ENCODE assay signal across 19 cellular contexts in the genomic region with DNA sequence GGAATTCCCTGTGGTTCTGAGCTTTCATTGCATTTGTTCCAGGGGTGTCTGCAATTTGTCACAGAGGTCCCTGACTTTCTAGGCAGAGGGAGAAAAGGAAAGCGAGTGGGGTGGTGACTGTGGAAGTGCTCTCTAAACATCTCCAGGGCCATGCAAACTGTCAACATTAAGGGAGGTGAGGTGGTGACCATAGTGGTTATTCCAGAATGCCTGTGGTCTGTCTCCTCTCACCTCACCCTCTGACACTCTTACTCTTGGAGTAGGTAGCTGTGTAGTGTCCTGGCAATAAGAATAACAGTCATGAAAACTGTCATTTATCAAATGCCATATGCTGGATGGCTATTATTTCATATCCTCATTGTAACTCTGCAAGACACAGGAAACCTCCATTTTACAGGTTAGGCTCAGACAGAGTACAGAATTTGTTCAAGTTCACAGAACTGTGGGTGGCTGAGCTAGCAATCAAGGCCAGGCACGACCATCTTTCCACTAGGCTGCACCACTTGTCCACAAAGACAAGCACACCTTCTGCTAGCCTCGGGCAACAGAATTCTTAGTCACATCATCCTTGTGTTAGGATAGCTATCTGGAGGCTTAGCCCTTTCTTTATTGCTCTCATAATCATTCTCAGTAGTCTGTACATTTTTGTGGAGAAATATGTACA.
DNase-seq lines count a peak whose midpoint lies in the region; ATAC-seq, FAIRE-seq and TF ChIP-seq lines count a peak whose summit lies in the region.
"Had no signal": no experiment of that assay in that cellular context is flagged by ENCODE, and none has a peak within 500 bp of the region (broad histone marks: within the 10 kb centered on the region; RNA-seq: fewer than 3 reads in every experiment).

No MANE protein-coding gene starts in this region.

- H3K27me3 Mint-ChIP-seq in activated naive CD8-positive, alpha-beta T cell treated with anti-CD3 and anti-CD28 coated beads, Interleukin-2, amount 50 U/mL, for 24 hours, result no peaks in the 10 kb centered on the region

- no peak overlapping the region for H3K27ac Mint-ChIP-seq in activated naive CD8-positive, alpha-beta T cell treated with anti-CD3 and anti-CD28 coated beads, Interleukin-2, amount 50 U/mL, for 24 hours
- H3K27ac Mint-ChIP-seq: activated naive CD8-positive, alpha-beta T cell treated with anti-CD3 and anti-CD28 coated beads, Interleukin-2, amount 10 ng/mL, durations not matched to agents 7 days and 5 days; GM23338 had no signal

- H3K9me3 Mint-ChIP-seq in activated naive CD8-positive, alpha-beta T cell treated with anti-CD3 and anti-CD28 coated beads, Interleukin-2, amount 50 U/mL, for 24 hours, result no peaks in the 10 kb centered on the region
- H3K9me3 Mint-ChIP-seq: CD8-positive, alpha-beta memory T cell; central memory CD8-positive, alpha-beta T cell; GM23338 had no signal

- H3K4me3 ChIP-seq in heart left ventricle (no peak overlapping the region), right cardiac atrium (ENCODE audit: low read length) (no peak overlapping the region)
- H3K4me3 ChIP-seq: GM23338, sigmoid colon, transverse colon had no signal

- H3K36me3 ChIP-seq in heart left ventricle, result no peaks in the 10 kb centered on the region
- H3K36me3 ChIP-seq: sigmoid colon, transverse colon had no signal

- H3K27ac ChIP-seq in heart left ventricle (no peak overlapping the region), right cardiac atrium (ENCODE audit: low read length) (no peak overlapping the region)
- H3K27ac ChIP-seq: sigmoid colon, transverse colon had no signal

- ATAC-seq in heart left ventricle (peak; percentile 67 to 83 (median 80)), right cardiac atrium (no peak)
- peak; percentile 38 for ATAC-seq in activated naive CD8-positive, alpha-beta T cell treated with anti-CD3 and anti-CD28 coated beads, Interleukin-2, amount 50 U/mL, for 24 hours
- ATAC-seq: GM23338 had no signal

- DNase-seq in heart left ventricle (no peak), right cardiac atrium (no peak), HTR-8/SVneo (ENCODE audit: insufficient read length, low spot score) (no peak), urothelium cell line (ENCODE audit: low spot score) (no peak), T-helper 2 cell (no peak), NCI-H2227 (lab: John Stamatoyannopoulos, UW; ENCODE audit: unreplicated experiment) (no peak), GM03348 (ENCODE audit: low spot score) (no peak)
- no peak for DNase-seq in activated naive CD8-positive, alpha-beta T cell treated with anti-CD3 and anti-CD28 coated beads, Interleukin-2, amount 50 U/mL, for 24 hours
- DNase-seq: activated CD4-positive, CD25-positive, alpha-beta regulatory T cell; activated naive CD8-positive, alpha-beta T cell treated with anti-CD3 and anti-CD28 coated beads, Interleukin-2, amount 10 ng/mL, durations not matched to agents 7 days and 5 days; EL; NCI-H1092 treated with DMSO at 0.1 percent for 48 hours; OCI-M1; sigmoid colon; transverse colon had no signal

- FAIRE-seq in HTR-8/SVneo (lab: Jason Lieb, UNC) (peak; percentile 28), urothelium cell line (lab: Jason Lieb, UNC) (peak; percentile 27)
- FAIRE-seq: frontal cortex had no signal

- no peaks in the 10 kb centered on the region for H3K36me3 Mint-ChIP-seq in activated naive CD8-positive, alpha-beta T cell treated with anti-CD3 and anti-CD28 coated beads, Interleukin-2, amount 50 U/mL, for 24 hours (ENCODE audit: low read depth)
- H3K36me3 Mint-ChIP-seq: activated naive CD8-positive, alpha-beta T cell treated with anti-CD3 and anti-CD28 coated beads, Interleukin-2, amount 10 ng/mL, durations not matched to agents 7 days and 5 days had no signal

- intact Hi-C loops in heart left ventricle (cut with DNase I), result no loop called here
- intact Hi-C loops in right cardiac atrium (cut with DNase I), result no loop called here

- H3K4me1 Mint-ChIP-seq in activated naive CD8-positive, alpha-beta T cell treated with anti-CD3 and anti-CD28 coated beads, Interleukin-2, amount 50 U/mL, for 24 hours, result peaks cover 17% of the 10 kb centered on the region
- H3K4me1 Mint-ChIP-seq: GM23338 had no signal

- peaks cover 0 to 7% (median 0%) of the 10 kb centered on the region in 12 donors for H3K4me1 ChIP-seq in heart left ventricle
- H3K4me1 ChIP-seq in right cardiac atrium (ENCODE audit: control insufficient read depth, insufficient read depth, low read length), result no peaks in the 10 kb centered on the region
- H3K4me1 ChIP-seq: sigmoid colon, transverse colon had no signal

- H3K9me3 ChIP-seq in heart left ventricle (no peaks in the 10 kb centered on the region), right cardiac atrium (ENCODE audit: control insufficient read depth, low read length) (no peaks in the 10 kb centered on the region)
- H3K9me3 ChIP-seq: sigmoid colon, transverse colon had no signal

- 51 to 65% (median 59%) methylated on average over 3 of the region's 3 CpGs for WGBS in heart left ventricle, 4 donors
- 70% methylated on average over 3 of the region's 3 CpGs for WGBS in right cardiac atrium

- H3K27me3 ChIP-seq in heart left ventricle, result no peaks in the 10 kb centered on the region
- no peaks in the 10 kb centered on the region for H3K27me3 ChIP-seq in right cardiac atrium (ENCODE audit: control insufficient read depth, insufficient read depth)
- H3K27me3 ChIP-seq: sigmoid colon had no signal

- no peak for TF ChIP-seq CTCF in heart left ventricle (IDR thresholded peaks at IDR 0.05)

- TF ChIP-seq POLR2A in heart left ventricle (IDR thresholded peaks at IDR 0.05), result no peak

- H3K4me3 Mint-ChIP-seq in activated naive CD8-positive, alpha-beta T cell treated with anti-CD3 and anti-CD28 coated beads, Interleukin-2, amount 50 U/mL, for 24 hours, result no peak overlapping the region
- H3K4me3 Mint-ChIP-seq: activated naive CD8-positive, alpha-beta T cell treated with anti-CD3 and anti-CD28 coated beads, Interleukin-2, amount 10 ng/mL, durations not matched to agents 7 days and 5 days; CD8-positive, alpha-beta memory T cell; central memory CD8-positive, alpha-beta T cell; GM23338 had no signal

Comparison
In these comparisons a context has a peak if more than half of its experiments do, and no peak if none do; other contexts are left out.
1. ATAC-seq: peak in heart left ventricle (4 of 4) and activated naive CD8-positive, alpha-beta T cell treated with anti-CD3 and anti-CD28 coated beads, Interleukin-2, amount 50 U/mL, for 24 hours (single experiment); none in right cardiac atrium (0 of 2).